Comparison of ENCODE assay signal across 17 cellular contexts in the genomic region with DNA sequence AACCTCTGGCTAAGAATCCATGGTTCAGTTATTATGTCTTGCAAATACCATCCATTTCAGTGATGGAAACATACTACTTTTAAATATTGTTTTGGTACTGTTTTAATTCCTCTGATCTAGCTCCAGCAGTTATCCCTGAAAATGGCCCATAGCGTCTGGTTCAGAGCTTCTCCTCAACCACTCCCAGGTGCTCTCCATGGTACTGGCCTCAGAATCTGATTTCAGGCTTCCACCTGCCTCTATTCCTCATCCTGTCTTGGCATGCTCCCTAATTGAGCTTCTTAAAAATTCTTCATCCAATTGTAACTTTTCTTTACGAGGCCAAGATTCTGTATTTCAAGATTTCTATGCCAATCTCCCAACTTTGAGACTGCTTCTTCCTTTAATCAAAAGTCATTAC.
DNase-seq lines count a peak whose midpoint lies in the region; ATAC-seq, FAIRE-seq and TF ChIP-seq lines count a peak whose summit lies in the region.
"Had no signal": no experiment of that assay in that cellular context is flagged by ENCODE, and none has a peak within 500 bp of the region (broad histone marks: within the 10 kb centered on the region; RNA-seq: fewer than 3 reads in every experiment).

No MANE protein-coding gene starts in this region.

- TF ChIP-seq RAD21 in Ishikawa (IDR thresholded peaks at IDR 0.05; ENCODE audit: low read depth) (no peak), GM12878 (IDR thresholded peaks at IDR 0.05; ENCODE audit: insufficient read depth, low read depth, low read length) (no peak)

- H3K4me3 ChIP-seq in GM12878: no peak overlapping the region

- H3K4me3 Mint-ChIP-seq in activated CD4-positive, alpha-beta memory T cell treated with anti-CD3 and anti-CD28 coated beads for 36 hours: no peak overlapping the region
- H3K4me3 Mint-ChIP-seq: activated naive CD4-positive, alpha-beta T cell treated with anti-CD3 and anti-CD28 coated beads, Interleukin-2, amount 50 U/mL, for 24 hours; naive thymus-derived CD8-positive, alpha-beta T cell; stimulated activated naive CD8-positive, alpha-beta T cell treated with anti-CD3 and anti-CD28 coated beads, Interleukin-15, amount 100 ng/mL, for 72 hours had no signal

- H3K9me3 ChIP-seq in GM12878 (replicated peaks; ENCODE audit: control insufficient read depth, insufficient read depth, low read length): no peaks in the 10 kb centered on the region

- WGBS in GM12878 (ENCODE audit: insufficient coverage, insufficient replicate concordance, low lambda C conversion rate, missing lambda C conversion rate): 0% methylated on average over 2 of the region's 2 CpGs

- in situ Hi-C loops in Caki2 (cut with HindIII; ENCODE audit: low pct_unique_long_range_greater_than_20kb, low sequenced_read_pairs) (no loop called here), GM12878 (cut with MboI) (no loop called here)

- TF ChIP-seq EP300 in Ishikawa (IDR thresholded peaks at IDR 0.05; ENCODE audit: borderline replicate concordance) (no peak), GM12878 (IDR thresholded peaks at IDR 0.05; ENCODE audit: borderline replicate concordance in 1 of 2, control insufficient read depth in 1 of 2, low read depth in 2 of 2, low read length in 2 of 2) (no peak)

- CTCF ChIA-PET in GM12878 (lab: Yijun Ruan, JAX): no interaction called here
- CTCF ChIA-PET in activated CD4-positive, alpha-beta memory T cell treated with anti-CD3 and anti-CD28 coated beads for 36 hours (lab: Charles Lee): interaction anchor here (0.7 kb wide), 1 partner anchor 555 kb away, joined by 3 read pairs; no protein-coding TSS in a partner anchor

- no peaks in the 10 kb centered on the region for H3K36me3 Mint-ChIP-seq in activated CD4-positive, alpha-beta memory T cell treated with anti-CD3 and anti-CD28 coated beads for 36 hours
- H3K36me3 Mint-ChIP-seq: activated naive CD4-positive, alpha-beta T cell treated with anti-CD3 and anti-CD28 coated beads, Interleukin-2, amount 50 U/mL, for 24 hours; naive thymus-derived CD8-positive, alpha-beta T cell had no signal

- H3K79me2 ChIP-seq in GM12878 (ENCODE audit: control insufficient read depth, insufficient read depth, low read length): no peaks in the 10 kb centered on the region

- no peak for TF ChIP-seq CTCF in GM12878 (IDR thresholded peaks at IDR 0.05 in 2 of 3, conservative IDR thresholded peaks at IDR 0.05 in 1 of 3; ENCODE audit: control insufficient read depth in 2 of 3, extremely low read depth in 1 of 3, insufficient read depth in 1 of 3, low read depth in 3 of 3, low read length in 3 of 3)

- H3K27me3 Mint-ChIP-seq in activated CD4-positive, alpha-beta memory T cell treated with anti-CD3 and anti-CD28 coated beads for 36 hours: no peaks in the 10 kb centered on the region
- H3K27me3 Mint-ChIP-seq: activated naive CD4-positive, alpha-beta T cell treated with anti-CD3 and anti-CD28 coated beads, Interleukin-2, amount 50 U/mL, for 24 hours had no signal

- no peak overlapping the region for H3K27ac Mint-ChIP-seq in activated CD4-positive, alpha-beta memory T cell treated with anti-CD3 and anti-CD28 coated beads for 36 hours
- H3K27ac Mint-ChIP-seq: activated naive CD4-positive, alpha-beta T cell treated with anti-CD3 and anti-CD28 coated beads, Interleukin-2, amount 50 U/mL, for 24 hours; naive thymus-derived CD8-positive, alpha-beta T cell; stimulated activated naive CD8-positive, alpha-beta T cell treated with anti-CD3 and anti-CD28 coated beads, Interleukin-15, amount 100 ng/mL, for 72 hours had no signal

- no peaks in the 10 kb centered on the region for H4K20me1 ChIP-seq in GM12878 (ENCODE audit: control insufficient read depth, insufficient read depth)

- no peak overlapping the region for H2AFZ ChIP-seq in GM12878 (ENCODE audit: control insufficient read depth, low read depth, low read length)

- no peak overlapping the region for H3K4me2 ChIP-seq in GM12878 (ENCODE audit: control insufficient read depth, insufficient read depth)

- RAD21 ChIA-PET in GM12878 (lab: Charles Lee; ENCODE audit: unreplicated experiment): no interaction called here

- ATAC-seq in GM12878 (no peak), GM21723 (IDR thresholded peaks at IDR 0.05; ENCODE audit: unreplicated experiment) (no peak), HG03108 (IDR thresholded peaks at IDR 0.05; ENCODE audit: unreplicated experiment) (no peak)
- ATAC-seq: naive thymus-derived CD8-positive, alpha-beta T cell; Panc1; stimulated activated naive CD8-positive, alpha-beta T cell treated with anti-CD3 and anti-CD28 coated beads, Interleukin-15, amount 100 ng/mL, for 72 hours had no signal

- POLR2A ChIA-PET in GM12878 (lab: Charles Lee): no interaction called here
- POLR2A ChIA-PET in activated CD4-positive, alpha-beta memory T cell treated with anti-CD3 and anti-CD28 coated beads for 36 hours (lab: Charles Lee): no interaction called here

- DNase-seq in Caki2 (ENCODE audit: low read depth) (peak; percentile 5), GM12878 (ENCODE audit: low read depth, low spot score) (no peak), iris pigment epithelial cell (ENCODE audit: low read depth) (peak; percentile 21), SHP77 treated with DMSO at 0.1 percent for 48 hours (lab: John Stamatoyannopoulos, UW) (no peak)
- no peak for DNase-seq in activated CD4-positive, alpha-beta memory T cell treated with anti-CD3 and anti-CD28 coated beads for 36 hours
- DNase-seq: cortex of kidney; DMS79; naive thymus-derived CD8-positive, alpha-beta T cell; NCI-H1048; stimulated activated naive CD8-positive, alpha-beta T cell treated with anti-CD3 and anti-CD28 coated beads, Interleukin-15, amount 100 ng/mL, for 72 hours had no signal

- BruUV-seq in GM12878 (replicated peaks; lab: Mats Ljungman, UMichigan): no TSS peak

- FAIRE-seq in GM12878 (lab: Jason Lieb, UNC): no peak
- FAIRE-seq: GM19239, TTC549 had no signal

- no peaks in the 10 kb centered on the region for H3K4me1 Mint-ChIP-seq in activated CD4-positive, alpha-beta memory T cell treated with anti-CD3 and anti-CD28 coated beads for 36 hours (ENCODE audit: low read depth)
- H3K4me1 Mint-ChIP-seq: activated naive CD4-positive, alpha-beta T cell treated with anti-CD3 and anti-CD28 coated beads, Interleukin-2, amount 50 U/mL, for 24 hours; naive thymus-derived CD8-positive, alpha-beta T cell; stimulated activated naive CD8-positive, alpha-beta T cell treated with anti-CD3 and anti-CD28 coated beads, Interleukin-15, amount 100 ng/mL, for 72 hours had no signal

- intact Hi-C loops in GM12878 (cut with micrococcal nuclease; ENCODE audit: unreplicated experiment): no loop called here
- intact Hi-C loops in activated CD4-positive, alpha-beta memory T cell treated with anti-CD3 and anti-CD28 coated beads for 36 hours (cut with micrococcal nuclease): no loop called here

- SMC1A ChIA-PET in GM12878 (lab: Charles Lee; ENCODE audit: uncharacterized antibody, unreplicated experiment): no interaction called here

- no peak overlapping the region for H3K27ac ChIP-seq in GM12878 (ENCODE audit: control insufficient read depth, insufficient read depth)

- no peak overlapping the region for H3K9ac ChIP-seq in GM12878 (ENCODE audit: control insufficient read depth, insufficient read depth, low read length)

- no peak for TF ChIP-seq POLR2A in GM12878 (IDR thresholded peaks at IDR 0.05; ENCODE audit: low read depth, low read length)

- no peaks in the 10 kb centered on the region for H3K9me3 Mint-ChIP-seq in activated CD4-positive, alpha-beta memory T cell treated with anti-CD3 and anti-CD28 coated beads for 36 hours
- H3K9me3 Mint-ChIP-seq: activated naive CD4-positive, alpha-beta T cell treated with anti-CD3 and anti-CD28 coated beads, Interleukin-2, amount 50 U/mL, for 24 hours; naive thymus-derived CD8-positive, alpha-beta T cell; stimulated activated naive CD8-positive, alpha-beta T cell treated with anti-CD3 and anti-CD28 coated beads, Interleukin-15, amount 100 ng/mL, for 72 hours had no signal

- H3K27me3 ChIP-seq in GM12878 (replicated peaks in 1 of 2; ENCODE audit: control insufficient read depth in 2 of 2, insufficient read depth in 2 of 2, low read length in 1 of 2): no peaks in the 10 kb centered on the region

- no peaks in the 10 kb centered on the region for H3K4me1 ChIP-seq in GM12878 (ENCODE audit: control insufficient read depth, insufficient read depth, low read length)

- no peaks in the 10 kb centered on the region for H3K36me3 ChIP-seq in GM12878 (ENCODE audit: control insufficient read depth in 2 of 2, insufficient read depth in 2 of 2, low read length in 1 of 2)

TF ChIP-seq in Ishikawa, 13 proteins besides CTCF, POLR2A, EP300 and RAD21 (continues in another document):
- TF ChIP-seq TCF12 (IDR thresholded peaks at IDR 0.05; ENCODE audit: low read depth): no peak

TF ChIP-seq in GM12878, 131 proteins besides CTCF, POLR2A, EP300 and RAD21 (continues in another document):
- TF ChIP-seq MEF2A (IDR thresholded peaks at IDR 0.05; ENCODE audit: insufficient read depth, low read depth, low read length): no peak
- TF ChIP-seq, protein P1, sequence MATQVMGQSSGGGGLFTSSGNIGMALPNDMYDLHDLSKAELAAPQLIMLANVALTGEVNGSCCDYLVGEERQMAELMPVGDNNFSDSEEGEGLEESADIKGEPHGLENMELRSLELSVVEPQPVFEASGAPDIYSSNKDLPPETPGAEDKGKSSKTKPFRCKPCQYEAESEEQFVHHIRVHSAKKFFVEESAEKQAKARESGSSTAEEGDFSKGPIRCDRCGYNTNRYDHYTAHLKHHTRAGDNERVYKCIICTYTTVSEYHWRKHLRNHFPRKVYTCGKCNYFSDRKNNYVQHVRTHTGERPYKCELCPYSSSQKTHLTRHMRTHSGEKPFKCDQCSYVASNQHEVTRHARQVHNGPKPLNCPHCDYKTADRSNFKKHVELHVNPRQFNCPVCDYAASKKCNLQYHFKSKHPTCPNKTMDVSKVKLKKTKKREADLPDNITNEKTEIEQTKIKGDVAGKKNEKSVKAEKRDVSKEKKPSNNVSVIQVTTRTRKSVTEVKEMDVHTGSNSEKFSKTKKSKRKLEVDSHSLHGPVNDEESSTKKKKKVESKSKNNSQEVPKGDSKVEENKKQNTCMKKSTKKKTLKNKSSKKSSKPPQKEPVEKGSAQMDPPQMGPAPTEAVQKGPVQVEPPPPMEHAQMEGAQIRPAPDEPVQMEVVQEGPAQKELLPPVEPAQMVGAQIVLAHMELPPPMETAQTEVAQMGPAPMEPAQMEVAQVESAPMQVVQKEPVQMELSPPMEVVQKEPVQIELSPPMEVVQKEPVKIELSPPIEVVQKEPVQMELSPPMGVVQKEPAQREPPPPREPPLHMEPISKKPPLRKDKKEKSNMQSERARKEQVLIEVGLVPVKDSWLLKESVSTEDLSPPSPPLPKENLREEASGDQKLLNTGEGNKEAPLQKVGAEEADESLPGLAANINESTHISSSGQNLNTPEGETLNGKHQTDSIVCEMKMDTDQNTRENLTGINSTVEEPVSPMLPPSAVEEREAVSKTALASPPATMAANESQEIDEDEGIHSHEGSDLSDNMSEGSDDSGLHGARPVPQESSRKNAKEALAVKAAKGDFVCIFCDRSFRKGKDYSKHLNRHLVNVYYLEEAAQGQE (IDR thresholded peaks at IDR 0.05; ENCODE audit: low read depth, low read length): peak; percentile 90

Comparison
In these comparisons a context has a peak if more than half of its experiments do, and no peak if none do; other contexts are left out.
1. DNase-seq: peak in Caki2 (single experiment) and iris pigment epithelial cell (single experiment); none in GM12878 (single experiment), SHP77 treated with DMSO at 0.1 percent for 48 hours (single experiment) and activated CD4-positive, alpha-beta memory T cell treated with anti-CD3 and anti-CD28 coated beads for 36 hours (single experiment).